In genomic region chr19:10928563-10929401, GRCh38 we compare ENCODE assay signal across 8 cellular contexts. TPM values are rescaled to one million over a fixed set of nuclear protein-coding genes. Genes with fewer than 3 reads are reported as not detected.
DNase-seq lines count a peak whose midpoint lies in the region; ATAC-seq, FAIRE-seq and TF ChIP-seq lines count a peak whose summit lies in the region.

Gene TIMM29 (plus strand): TSS chr19:10928811. CDS start chr19:10928823, 12 bp downstream.
Gene YIPF2 (minus strand): TSS chr19:10928639. CDS start chr19:10928410, 229 bp downstream.

- POLR2A ChIA-PET in CD4-positive, alpha-beta memory T cell (lab: Charles Lee; ENCODE audit: partially characterized antibody), result interaction anchor here (1.5 kb wide), 1 partner anchor 32 kb away, joined by 4 read pairs; the partner anchor contains the start of gene SMARCA4
- POLR2A ChIA-PET in H1 (lab: Charles Lee; ENCODE audit: partially characterized antibody), result interaction anchor here (1.1 to 2.7 kb wide), 3 partner anchors 13 to 41 kb away, joined by 3 to 16 read pairs (median 4); no protein-coding TSS in a partner anchor

- H3K36me3 ChIP-seq in CD4-positive, alpha-beta memory T cell (ENCODE audit: insufficient read depth, low read length), result peaks cover 6% of the 10 kb centered on the region
- peaks cover 0 to 7% (median 2%) of the 10 kb centered on the region in 4 experiments; a peak in 6 of 8 replicates for H3K36me3 ChIP-seq in H1 (ENCODE audit: control insufficient read depth in 2 of 4, insufficient read depth in 4 of 4, low read length in 3 of 4)

- H4K91ac ChIP-seq in H1 (replicated peaks; ENCODE audit: insufficient read length, low read length), result peak within 1 kb of the TSS; percentile 73

- peak within 1 kb of the TSS; percentile 21 for H3K4ac ChIP-seq in H1 (replicated peaks; ENCODE audit: insufficient read length, low read depth, low read length)

- H3K4me1 Mint-ChIP-seq in CD4-positive, alpha-beta memory T cell, result peaks cover 8 to 38% (median 19%) of the 10 kb centered on the region in 4 donors
- peaks cover 16% of the 10 kb centered on the region for H3K4me1 Mint-ChIP-seq in memory B cell

- peak within 1 kb of the TSS; percentile 73 to 94 for H3K4me2 ChIP-seq in H1 (ENCODE audit: insufficient read depth in 1 of 2, low read depth in 2 of 2, low read length in 2 of 2)

- WGBS in H1 (ENCODE audit: extremely low coverage in 1 of 2, insufficient coverage in 1 of 2, insufficient read length in 1 of 2, insufficient replicate concordance in 2 of 2, low coverage in 1 of 2, low lambda C conversion rate in 2 of 2, missing lambda C conversion rate in 1 of 2), 2 experiments, result 2% methylated on average over 80 of the region's 96 CpGs; no CpG with 5 or more reads in 1 of the 2 experiments

- peak in 1 of 2 experiments; percentile 77; a peak in 2 of 3 replicates for TF ChIP-seq POLR2A in H1 (IDR thresholded peaks at IDR 0.05; ENCODE audit: control extremely low read depth in 1 of 2, low read depth in 2 of 2, low read length in 2 of 2)

- H4K8ac ChIP-seq in H1 (ENCODE audit: extremely low read depth, insufficient read depth, low read length), result peak within 1 kb of the TSS; percentile 91; the same call in 1 of the 2 replicates

- no peak within 1 kb of the TSS for H2AK5ac ChIP-seq in H1 (ENCODE audit: low read depth, low read length)

- ATAC-seq in GM19463 (IDR thresholded peaks at IDR 0.05; ENCODE audit: unreplicated experiment), result peak; percentile 84
- ATAC-seq in memory B cell (ENCODE audit: low read depth), result peak; percentile 85

- intact Hi-C loops in CD4-positive, alpha-beta memory T cell (cut with micrococcal nuclease), result loop anchor here (1.0 to 5.0 kb wide), 2 partner anchors 34 to 57 kb away; partner anchors contain the start of genes CARM1 and SMARCA4

- peak within 1 kb of the TSS; percentile 44; the same call in 1 of the 2 replicates for H2BK5ac ChIP-seq in H1 (ENCODE audit: low read depth, low read length)

- peak within 1 kb of the TSS; percentile 52 to 80 for H3K4me3 ChIP-seq in CD4-positive, alpha-beta memory T cell (ENCODE audit: low read length in 2 of 2)
- H3K4me3 ChIP-seq in H1 (ENCODE audit: extremely low read depth in 1 of 4, insufficient read depth in 2 of 4, low read depth in 3 of 4, low read length in 4 of 4), result peak within 1 kb of the TSS; percentile 71 to 95 (median 84)

- FAIRE-seq in H1 (lab: Jason Lieb, UNC), result peak; percentile 65

- no peak within 1 kb of the TSS for H2BK15ac ChIP-seq in H1 (ENCODE audit: low read length)

- peak in 1 of 2 experiments; percentile 84; a peak in 1 of 3 replicates for TF ChIP-seq EP300 in H1 (IDR thresholded peaks at IDR 0.05; ENCODE audit: borderline replicate concordance in 1 of 2, low read depth in 2 of 2, low read length in 2 of 2)

- H3K4me3 Mint-ChIP-seq in CD4-positive, alpha-beta memory T cell, result peak within 1 kb of the TSS; percentile 88 to 96 (median 90)
- H3K4me3 Mint-ChIP-seq in memory B cell, result peak within 1 kb of the TSS; percentile 91

- peaks cover 8% of the 10 kb centered on the region; the same call in 1 of the 2 replicates for H3K79me1 ChIP-seq in H1 (ENCODE audit: low read depth, low read length)

- no peak within 1 kb of the TSS for H4K5ac ChIP-seq in H1 (ENCODE audit: insufficient read length, low read depth, low read length)

- H3K27ac ChIP-seq in CD4-positive, alpha-beta memory T cell (ENCODE audit: low read depth, low read length), result peak within 1 kb of the TSS; percentile 57
- H3K27ac ChIP-seq in H1 (ENCODE audit: low read depth, low read length), result peak within 1 kb of the TSS; percentile 55; the same call in 1 of the 2 replicates

- no peak within 1 kb of the TSS for H2AFZ ChIP-seq in H1 (ENCODE audit: low read length)

- TF ChIP-seq CTCF in H1 (IDR thresholded peaks at IDR 0.05; ENCODE audit: control extremely low read depth in 1 of 3, insufficient read depth in 1 of 3, low read depth in 1 of 3, low read length in 3 of 3), result peak in 1 of 3 experiments; percentile 17; a peak in 1 of 4 replicates

- no peak within 1 kb of the TSS for H2BK120ac ChIP-seq in H1 (replicated peaks; ENCODE audit: low read depth, low read length)

- H3K9ac ChIP-seq in H1 (replicated peaks in 1 of 4; ENCODE audit: extremely low read depth in 1 of 4, low read depth in 3 of 4, low read length in 3 of 4), result peak within 1 kb of the TSS; percentile 65 to 83 (median 78)

- no peaks in the 10 kb centered on the region for H3K9me3 Mint-ChIP-seq in CD4-positive, alpha-beta memory T cell
- no peaks in the 10 kb centered on the region for H3K9me3 Mint-ChIP-seq in memory B cell

- H3K9me3 ChIP-seq in CD4-positive, alpha-beta memory T cell (ENCODE audit: control insufficient read depth in 1 of 2, low read length in 2 of 2), result no peaks in the 10 kb centered on the region
- H3K9me3 ChIP-seq in H1 (ENCODE audit: insufficient read depth in 2 of 2, low read depth in 1 of 2, low read length in 1 of 2), result no peaks in the 10 kb centered on the region

- peak; percentile 89 to 95 (median 90) for DNase-seq in CD4-positive, alpha-beta memory T cell
- peak; percentile 96 for DNase-seq in HT-29 (ENCODE audit: low spot score)
- peak; percentile 90 to 97 for DNase-seq in NOMO-1 (lab: John Stamatoyannopoulos, UW; ENCODE audit: unreplicated experiment in 2 of 2)
- DNase-seq in activated CD8-positive, alpha-beta memory T cell treated with anti-CD3 and anti-CD28 coated beads for 4 hours (ENCODE audit: low read depth in 2 of 2), result peak; percentile 87 to 92
- DNase-seq in H1 (ENCODE audit: low read depth in 1 of 2, low spot score in 2 of 2), result peak; percentile 93 to 95
- DNase-seq in memory B cell (ENCODE audit: low spot score in 2 of 2), result peak; percentile 73
- DNase-seq in stimulated activated CD8-positive, alpha-beta memory T cell treated with anti-CD3 and anti-CD28 coated beads, Interleukin-12 subunit alpha, Interleukin-12 subunit beta, amount 100 ng/mL, for 24 hours (ENCODE audit: extremely low read depth), result peak; percentile 86

- peaks cover 11% of the 10 kb centered on the region for H3K23me2 ChIP-seq in H1 (ENCODE audit: low read depth, low read length)

- peak within 1 kb of the TSS; percentile 88 to 95 (median 90) for H3K27ac Mint-ChIP-seq in CD4-positive, alpha-beta memory T cell
- H3K27ac Mint-ChIP-seq in memory B cell, result peak within 1 kb of the TSS; percentile 83

- no peak within 1 kb of the TSS for H2BK20ac ChIP-seq in H1 (ENCODE audit: low read length)

- H3K4me1 ChIP-seq in CD4-positive, alpha-beta memory T cell (ENCODE audit: insufficient read depth, low read length), result peaks cover 28% of the 10 kb centered on the region
- H3K4me1 ChIP-seq in H1 (replicated peaks in 1 of 4; ENCODE audit: control insufficient read depth in 3 of 4, insufficient read depth in 4 of 4, low read length in 3 of 4), result peaks cover 0 to 6% (median 1%) of the 10 kb centered on the region in 4 experiments; a peak in 4 of 7 replicates

- H3K18ac ChIP-seq in H1 (ENCODE audit: extremely low read depth, low read length), result no peak within 1 kb of the TSS; the same call in 1 of the 2 replicates

- no peak within 1 kb of the TSS for H3K14ac ChIP-seq in H1 (ENCODE audit: insufficient read length)

- H3K79me2 ChIP-seq in H1 (ENCODE audit: control insufficient read depth in 1 of 2, insufficient read depth in 2 of 2, low read length in 2 of 2), result peaks cover 7 to 25% of the 10 kb centered on the region in 2 experiments; a peak in 3 of 4 replicates

- no peak for TF ChIP-seq RAD21 in H1 (IDR thresholded peaks at IDR 0.05 in 1 of 2, conservative IDR thresholded peaks at IDR 0.05 in 1 of 2; ENCODE audit: low read depth in 2 of 2, low read length in 2 of 2)

- no peak within 1 kb of the TSS for H3K23ac ChIP-seq in H1 (ENCODE audit: insufficient read length)

- no peaks in the 10 kb centered on the region for H3K27me3 ChIP-seq in CD4-positive, alpha-beta memory T cell (ENCODE audit: insufficient read depth, low read length)
- no peaks in the 10 kb centered on the region for H3K27me3 ChIP-seq in H1 (replicated peaks in 1 of 4; ENCODE audit: control insufficient read depth in 3 of 4, extremely low read depth in 1 of 4, insufficient read depth in 3 of 4, low read length in 3 of 4)

- CTCF ChIA-PET in CD4-positive, alpha-beta memory T cell (lab: Charles Lee; ENCODE audit: partially characterized antibody), result interaction anchor here (2.1 kb wide), 1 partner anchor 64 kb away, joined by 8 read pairs; no protein-coding TSS in a partner anchor
- CTCF ChIA-PET in H1 (lab: Charles Lee; ENCODE audit: partially characterized antibody), result interaction anchor here (1.0 to 2.3 kb wide), 6 partner anchors 11 to 474 kb away, joined by 3 to 12 read pairs (median 3); no protein-coding TSS in a partner anchor

- no peak within 1 kb of the TSS for H2BK12ac ChIP-seq in H1 (ENCODE audit: low read depth, low read length)

- H3K27me3 Mint-ChIP-seq in CD4-positive, alpha-beta memory T cell, result no peaks in the 10 kb centered on the region
- no peaks in the 10 kb centered on the region for H3K27me3 Mint-ChIP-seq in memory B cell

- H3K36me3 Mint-ChIP-seq in CD4-positive, alpha-beta memory T cell, result peaks cover 3 to 26% of the 10 kb centered on the region in 2 donors
- peaks cover 6% of the 10 kb centered on the region for H3K36me3 Mint-ChIP-seq in memory B cell

- H4K20me1 ChIP-seq in H1 (replicated peaks in 1 of 2; ENCODE audit: control insufficient read depth in 1 of 2, insufficient read depth in 2 of 2, low read length in 2 of 2), result peaks cover 0 to 7% of the 10 kb centered on the region in 2 experiments

- no peak within 1 kb of the TSS for H3K56ac ChIP-seq in H1 (replicated peaks; ENCODE audit: insufficient read length, low read depth, low read length)

RNA-seq across cellular contexts. Expression of gene TIMM29, which starts in this region (rescaled TPM):
- 10 to 100 TPM; 39.6 to 40.9 TPM for total RNA-seq in CD4-positive, alpha-beta memory T cell
- 10 to 100 TPM; 17.7 to 34.6 TPM for polyA plus RNA-seq in CD4-positive, alpha-beta memory T cell
- 34.1 and 37.6 TPM in 2 replicates for total RNA-seq in HT-29 (2014; rRNA removed; shearing (Covaris generic))
- total RNA-seq in H1 (2021; fragmentation: NEBNext Ultra II Directional; extraction: Animal tissue kit (Norgen Biotek cat#: 25700)), result 22.5 and 24.0 TPM in 2 replicates
- 15.9 and 24.2 TPM in 2 replicates for polyA plus RNA-seq in H1 (2011; rRNA removed)
- polyA plus RNA-seq in H1 (2011; cell fraction: cytosol; rRNA removed), result 19.9 TPM
- polyA plus RNA-seq in H1 (2011; cell fraction: nucleus; rRNA removed), result 14.8 TPM
- polyA plus RNA-seq in H1 (2012, experiment 1 of 2), result 19.3 to 25.7 TPM (median 21.5 TPM) in 4 replicates
- 30.8 TPM for polyA plus RNA-seq in H1 (2012, experiment 2 of 2)
- 24.8 TPM for polyA plus RNA-seq in H1 (2013, experiment 1 of 2)
- 22.2 TPM for polyA plus RNA-seq in H1 (2013, experiment 2 of 2)
- polyA minus RNA-seq in H1 (2011; rRNA and poly(A)+ RNA removed), result 5.7 and 8.0 TPM in 2 replicates
- 12.0 TPM for polyA minus RNA-seq in H1 (2011; cell fraction: cytosol; rRNA and poly(A)+ RNA removed)
- polyA minus RNA-seq in H1 (2011; cell fraction: nucleus; rRNA and poly(A)+ RNA removed), result 16.6 TPM

RNA-seq across cellular contexts. Expression of gene YIPF2, which starts in this region (rescaled TPM):
- total RNA-seq in CD4-positive, alpha-beta memory T cell, result 10 to 100 TPM; 29.6 TPM
- polyA plus RNA-seq in CD4-positive, alpha-beta memory T cell, result 10 to 100 TPM; 12.2 to 14.0 TPM
- 94.6 and 106 TPM in 2 replicates for total RNA-seq in HT-29 (2014; rRNA removed; shearing (Covaris generic))
- 47.5 and 48.3 TPM in 2 replicates for total RNA-seq in H1 (2021; fragmentation: NEBNext Ultra II Directional; extraction: Animal tissue kit (Norgen Biotek cat#: 25700))
- polyA plus RNA-seq in H1 (2011; rRNA removed), result 112 and 151 TPM in 2 replicates
- 91.7 TPM for polyA plus RNA-seq in H1 (2011; cell fraction: cytosol; rRNA removed)
- polyA plus RNA-seq in H1 (2011; cell fraction: nucleus; rRNA removed), result 125 TPM
- polyA plus RNA-seq in H1 (2012, experiment 1 of 2), result 24.9 to 55.5 TPM (median 50.4 TPM) in 4 replicates
- polyA plus RNA-seq in H1 (2012, experiment 2 of 2), result 58.3 TPM
- polyA plus RNA-seq in H1 (2013, experiment 1 of 2), result 47.5 TPM
- 47.1 TPM for polyA plus RNA-seq in H1 (2013, experiment 2 of 2)
- polyA minus RNA-seq in H1 (2011; rRNA and poly(A)+ RNA removed), result 31.4 and 45.4 TPM in 2 replicates
- polyA minus RNA-seq in H1 (2011; cell fraction: cytosol; rRNA and poly(A)+ RNA removed), result 41.3 TPM
- polyA minus RNA-seq in H1 (2011; cell fraction: nucleus; rRNA and poly(A)+ RNA removed), result 49.0 TPM

Comparison
In these comparisons a context has a peak if more than half of its experiments do, and no peak if none do; other contexts are left out.
1. Peak in every context shown above with its lines: DNase-seq, ATAC-seq, H3K4me3 ChIP-seq and H3K27ac ChIP-seq.